ENCODE assay signal across 11 cellular contexts in genomic region chr9:14383296-14383695, GRCh38.
DNase-seq lines count a peak whose midpoint lies in the region; ATAC-seq and TF ChIP-seq lines count a peak whose summit lies in the region.
"Had no signal": no experiment of that assay in that cellular context is flagged by ENCODE, and none has a peak within 500 bp of the region (broad histone marks: within the 10 kb centered on the region; RNA-seq: fewer than 3 reads in every experiment).

No MANE protein-coding gene starts in this region.

- DNase-seq in A172 (ENCODE audit: low spot score) (peak; percentile 14), NCI-H345 treated with DMSO at 0.1 percent for 48 hours (lab: John Stamatoyannopoulos, UW; ENCODE audit: unreplicated experiment) (peak; percentile 23), fibroblast of peridontal ligament (ENCODE audit: extremely low read depth) (peak; percentile 74), left colon (no peak)
- no peak for DNase-seq in central memory CD4-positive, alpha-beta T cell
- DNase-seq: activated naive CD4-positive, alpha-beta T cell treated with Interleukin-2 at 50 U/mL for 16 hours; NCI-H510A had no signal

- intact Hi-C loops in left colon (cut with DNase I, micrococcal nuclease): no loop called here

- no peak for TF ChIP-seq POLR2A in GM18505 (IDR thresholded peaks at IDR 0.05; ENCODE audit: borderline replicate concordance, extremely low read depth, insufficient read depth, insufficient read length)

- peak; percentile 65 for ATAC-seq in GM18505 (IDR thresholded peaks at IDR 0.05; ENCODE audit: unreplicated experiment)
- ATAC-seq in left colon: no peak
- ATAC-seq in HG03159 (IDR thresholded peaks at IDR 0.05; ENCODE audit: unreplicated experiment): no peak
- no peak for ATAC-seq in HG02870 (IDR thresholded peaks at IDR 0.05; ENCODE audit: unreplicated experiment)
- ATAC-seq: GM12878 had no signal

Comparison
In these comparisons a context has a peak if more than half of its experiments do, and no peak if none do; other contexts are left out.
1. DNase-seq: peak in A172 (single experiment), NCI-H345 treated with DMSO at 0.1 percent for 48 hours (single experiment) and fibroblast of peridontal ligament (single experiment); none in central memory CD4-positive, alpha-beta T cell (single experiment) and left colon (0 of 2).